9 cellular contexts compared by ENCODE assay signal in the genomic region with DNA sequence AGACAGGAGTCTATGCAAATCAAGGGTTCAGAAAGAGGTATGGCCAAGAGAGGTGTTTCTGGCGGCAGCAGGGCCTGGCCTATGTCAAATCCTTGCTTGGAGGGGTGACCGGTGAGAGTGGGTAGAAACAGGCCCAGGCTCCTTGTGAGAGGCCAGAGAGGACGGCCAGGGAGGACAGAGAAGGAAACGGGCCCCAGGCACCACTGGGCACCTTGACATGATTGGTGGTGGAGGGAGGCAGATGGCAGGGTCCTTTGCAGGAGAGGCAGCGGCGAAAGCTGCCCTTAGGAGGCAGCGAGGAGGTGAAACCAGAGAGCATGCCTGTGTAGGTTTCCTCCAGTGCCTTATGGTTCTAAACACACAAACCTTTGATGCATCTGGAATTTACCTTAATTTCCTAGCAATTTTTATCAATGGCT. TPM values are rescaled to one million over a fixed set of nuclear protein-coding genes. Genes with fewer than 3 reads are reported as not detected.
DNase-seq lines count a peak whose midpoint lies in the region; TF ChIP-seq lines count a peak whose summit lies in the region.
"Had no signal": no experiment of that assay in that cellular context is flagged by ENCODE, and none has a peak within 500 bp of the region (broad histone marks: within the 10 kb centered on the region; RNA-seq: fewer than 3 reads in every experiment).

No MANE protein-coding gene starts in this region.

- intact Hi-C loops in CD14-positive monocyte (cut with micrococcal nuclease), result no loop called here

- H3K4me1 Mint-ChIP-seq in activated T-cell treated with anti-CD3 and anti-CD28 coated beads, Interleukin-2, amount 50 U/mL, for 24 hours (ENCODE audit: low read depth), result peaks cover 15% of the 10 kb centered on the region
- H3K4me1 Mint-ChIP-seq in type B pancreatic cell (ENCODE audit: unreplicated experiment), result peaks cover 21% of the 10 kb centered on the region
- peaks cover 11% of the 10 kb centered on the region for H3K4me1 Mint-ChIP-seq in CD14-positive monocyte
- H3K4me1 Mint-ChIP-seq in activated CD4-positive, alpha-beta T cell treated with anti-CD3 and anti-CD28 coated beads, Interleukin-2, amount 10 ng/mL, durations not matched to agents 7 days and 5 days, result peaks cover 15% of the 10 kb centered on the region

- TF ChIP-seq CTCF in right atrium auricular region (IDR thresholded peaks at IDR 0.05) (no peak), type B pancreatic cell (conservative IDR thresholded peaks at IDR 0.05) (peak; percentile 20), CD14-positive monocyte (IDR thresholded peaks at IDR 0.05) (no peak)

- no peak overlapping the region for H3K27ac Mint-ChIP-seq in activated T-cell treated with anti-CD3 and anti-CD28 coated beads, Interleukin-2, amount 50 U/mL, for 24 hours
- H3K27ac Mint-ChIP-seq in type B pancreatic cell (no peak overlapping the region), CD14-positive monocyte (peak overlapping the region in 1 of 7 donors; percentile 61)
- H3K27ac Mint-ChIP-seq in activated CD4-positive, alpha-beta T cell treated with anti-CD3 and anti-CD28 coated beads, Interleukin-2, amount 10 ng/mL, durations not matched to agents 7 days and 5 days, result no peak overlapping the region

- H3K36me3 ChIP-seq in right atrium auricular region, result no peaks in the 10 kb centered on the region

- DNase-seq in activated T-cell treated with anti-CD3 and anti-CD28 coated beads, Interleukin-2, amount 50 U/mL, for 24 hours, result peak; percentile 20
- no peak for DNase-seq in activated T-cell treated with anti-CD3 and anti-CD28 coated beads, Interleukin-2, amount 50 U/mL, for 1 hour
- peak; percentile 78 for DNase-seq in SK-N-DZ (ENCODE audit: low spot score)
- DNase-seq in right atrium auricular region (ENCODE audit: low spot score), result no peak
- no peak for DNase-seq in type B pancreatic cell (ENCODE audit: extremely low spot score, unreplicated experiment)
- DNase-seq in CD14-positive monocyte (ENCODE audit: low spot score), result no peak
- DNase-seq in activated CD4-positive, alpha-beta T cell treated with anti-CD3 and anti-CD28 coated beads, Interleukin-2, amount 10 ng/mL, durations not matched to agents 7 days and 5 days, result no peak
- no peak for DNase-seq in DMS153 (lab: John Stamatoyannopoulos, UW)
- DNase-seq: NCI-H2171 treated with DMSO at 0.1 percent for 48 hours had no signal

- no peaks in the 10 kb centered on the region for H3K27me3 ChIP-seq in right atrium auricular region

- no peaks in the 10 kb centered on the region for H3K36me3 Mint-ChIP-seq in activated T-cell treated with anti-CD3 and anti-CD28 coated beads, Interleukin-2, amount 50 U/mL, for 24 hours (ENCODE audit: low read depth)
- H3K36me3 Mint-ChIP-seq in type B pancreatic cell (peaks cover 3% of the 10 kb centered on the region), CD14-positive monocyte (no peaks in the 10 kb centered on the region)
- H3K36me3 Mint-ChIP-seq in activated CD4-positive, alpha-beta T cell treated with anti-CD3 and anti-CD28 coated beads, Interleukin-2, amount 10 ng/mL, durations not matched to agents 7 days and 5 days (ENCODE audit: low read depth), result peaks cover 4% of the 10 kb centered on the region

- H3K27ac ChIP-seq in right atrium auricular region, result peak overlapping the region; percentile 88 to 94

- no peaks in the 10 kb centered on the region for H3K9me3 Mint-ChIP-seq in activated T-cell treated with anti-CD3 and anti-CD28 coated beads, Interleukin-2, amount 50 U/mL, for 24 hours
- H3K9me3 Mint-ChIP-seq in type B pancreatic cell (no peaks in the 10 kb centered on the region), CD14-positive monocyte (peaks cover 0 to 2% (median 0%) of the 10 kb centered on the region in 7 donors)
- no peaks in the 10 kb centered on the region for H3K9me3 Mint-ChIP-seq in activated CD4-positive, alpha-beta T cell treated with anti-CD3 and anti-CD28 coated beads, Interleukin-2, amount 10 ng/mL, durations not matched to agents 7 days and 5 days

- no peak overlapping the region for H3K4me3 ChIP-seq in right atrium auricular region

- POLR2A ChIA-PET in activated CD4-positive, alpha-beta T cell treated with anti-CD3 and anti-CD28 coated beads, Interleukin-2, amount 10 ng/mL, durations not matched to agents 7 days and 5 days (lab: Charles Lee), result no interaction called here

- peaks cover 53% of the 10 kb centered on the region for H3K27me3 Mint-ChIP-seq in activated T-cell treated with anti-CD3 and anti-CD28 coated beads, Interleukin-2, amount 50 U/mL, for 24 hours
- H3K27me3 Mint-ChIP-seq in type B pancreatic cell (peaks cover 32% of the 10 kb centered on the region), CD14-positive monocyte (ENCODE audit: low read depth in 3 of 3) (peaks cover 16 to 45% (median 41%) of the 10 kb centered on the region in 3 donors)
- H3K27me3 Mint-ChIP-seq in activated CD4-positive, alpha-beta T cell treated with anti-CD3 and anti-CD28 coated beads, Interleukin-2, amount 10 ng/mL, durations not matched to agents 7 days and 5 days, result peaks cover 34% of the 10 kb centered on the region

- no peaks in the 10 kb centered on the region for H3K9me3 ChIP-seq in right atrium auricular region

- CTCF ChIA-PET in activated CD4-positive, alpha-beta T cell treated with anti-CD3 and anti-CD28 coated beads, Interleukin-2, amount 10 ng/mL, durations not matched to agents 7 days and 5 days (lab: Charles Lee), result interaction anchor here (0.5 to 1.6 kb wide), 2 partner anchors 11 to 27 kb away, joined by 4 to 7 read pairs; no protein-coding TSS in a partner anchor

- H3K4me3 Mint-ChIP-seq in activated T-cell treated with anti-CD3 and anti-CD28 coated beads, Interleukin-2, amount 50 U/mL, for 24 hours, result no peak overlapping the region
- no peak overlapping the region for H3K4me3 Mint-ChIP-seq in type B pancreatic cell
- H3K4me3 Mint-ChIP-seq in CD14-positive monocyte, result no peak overlapping the region
- no peak overlapping the region for H3K4me3 Mint-ChIP-seq in activated CD4-positive, alpha-beta T cell treated with anti-CD3 and anti-CD28 coated beads, Interleukin-2, amount 10 ng/mL, durations not matched to agents 7 days and 5 days

- H3K4me1 ChIP-seq in right atrium auricular region, result peaks cover 0 to 26% of the 10 kb centered on the region in 2 donors

RNA-seq across cellular contexts. Expression of a gene that starts 6.2 kb away (rescaled TPM):
- polyA plus RNA-seq in SK-N-DZ (2014; cell fraction: cytosol; rRNA removed), result 205 and 267 TPM in 2 replicates
- 123 and 129 TPM in 2 replicates for polyA plus RNA-seq in SK-N-DZ (2014; cell fraction: nucleus; rRNA removed)
- total RNA-seq in right atrium auricular region, result 100 to 1,000 TPM; 239 to 275 TPM
- total RNA-seq in type B pancreatic cell (ENCODE audit: low replicate concordance), result 11.3 and 23.8 TPM in 2 replicates
- polyA plus RNA-seq in CD14-positive monocyte, result not detected
- 1 to 10 TPM; 4.9 TPM for total RNA-seq in activated CD4-positive, alpha-beta T cell treated with anti-CD3 and anti-CD28 coated beads, Interleukin-2, amount 10 ng/mL, durations not matched to agents 7 days and 5 days

Comparison
In these comparisons a context has a peak if more than half of its experiments do, and no peak if none do; other contexts are left out.
1. DNase-seq: peak in activated T-cell treated with anti-CD3 and anti-CD28 coated beads, Interleukin-2, amount 50 U/mL, for 24 hours (single experiment) and SK-N-DZ (single experiment); none in activated T-cell treated with anti-CD3 and anti-CD28 coated beads, Interleukin-2, amount 50 U/mL, for 1 hour (single experiment), right atrium auricular region (single experiment), type B pancreatic cell (single experiment), CD14-positive monocyte (single experiment), activated CD4-positive, alpha-beta T cell treated with anti-CD3 and anti-CD28 coated beads, Interleukin-2, amount 10 ng/mL, durations not matched to agents 7 days and 5 days (single experiment) and DMS153 (single experiment).